Comparison of ENCODE assay signal across 1 cellular context in the genomic region with DNA sequence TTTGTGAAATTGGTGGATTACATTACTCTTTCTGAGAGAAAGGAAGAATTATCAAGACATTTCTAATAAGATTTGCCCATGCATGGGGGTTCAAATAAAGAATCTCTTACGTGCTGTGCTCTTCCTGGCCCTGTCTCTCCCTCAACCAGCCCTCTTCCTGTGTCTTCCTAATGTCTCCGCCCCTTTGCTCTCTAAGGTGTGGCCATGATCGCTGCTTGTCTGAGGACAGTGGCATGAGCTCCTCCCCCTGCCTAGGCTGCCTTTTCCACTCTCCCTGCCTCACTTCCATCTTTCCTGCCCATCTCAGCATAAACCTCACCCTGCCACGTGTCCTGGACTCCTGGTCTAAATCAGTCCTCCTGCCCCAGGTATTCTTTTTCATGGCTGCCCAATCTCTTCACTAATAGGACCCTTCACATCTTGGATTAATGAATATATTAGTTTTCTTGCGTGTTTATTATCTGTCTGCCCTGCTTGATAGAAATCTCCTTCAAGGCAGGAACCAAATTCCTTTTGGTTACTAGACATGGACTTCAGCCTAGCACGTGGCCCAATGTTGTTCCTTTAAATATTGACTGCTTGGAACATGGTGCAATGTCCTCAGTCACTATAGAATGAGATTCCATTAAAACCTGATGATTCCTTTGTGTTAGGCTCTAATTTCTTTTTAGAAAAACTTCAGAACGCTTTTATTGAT.
TF ChIP-seq lines count a peak whose summit lies in the region.

No MANE protein-coding gene starts in this region.

TF ChIP-seq in H1, 55 proteins besides CTCF, POLR2A, EP300 and RAD21:
- TF ChIP-seq, protein P1, sequence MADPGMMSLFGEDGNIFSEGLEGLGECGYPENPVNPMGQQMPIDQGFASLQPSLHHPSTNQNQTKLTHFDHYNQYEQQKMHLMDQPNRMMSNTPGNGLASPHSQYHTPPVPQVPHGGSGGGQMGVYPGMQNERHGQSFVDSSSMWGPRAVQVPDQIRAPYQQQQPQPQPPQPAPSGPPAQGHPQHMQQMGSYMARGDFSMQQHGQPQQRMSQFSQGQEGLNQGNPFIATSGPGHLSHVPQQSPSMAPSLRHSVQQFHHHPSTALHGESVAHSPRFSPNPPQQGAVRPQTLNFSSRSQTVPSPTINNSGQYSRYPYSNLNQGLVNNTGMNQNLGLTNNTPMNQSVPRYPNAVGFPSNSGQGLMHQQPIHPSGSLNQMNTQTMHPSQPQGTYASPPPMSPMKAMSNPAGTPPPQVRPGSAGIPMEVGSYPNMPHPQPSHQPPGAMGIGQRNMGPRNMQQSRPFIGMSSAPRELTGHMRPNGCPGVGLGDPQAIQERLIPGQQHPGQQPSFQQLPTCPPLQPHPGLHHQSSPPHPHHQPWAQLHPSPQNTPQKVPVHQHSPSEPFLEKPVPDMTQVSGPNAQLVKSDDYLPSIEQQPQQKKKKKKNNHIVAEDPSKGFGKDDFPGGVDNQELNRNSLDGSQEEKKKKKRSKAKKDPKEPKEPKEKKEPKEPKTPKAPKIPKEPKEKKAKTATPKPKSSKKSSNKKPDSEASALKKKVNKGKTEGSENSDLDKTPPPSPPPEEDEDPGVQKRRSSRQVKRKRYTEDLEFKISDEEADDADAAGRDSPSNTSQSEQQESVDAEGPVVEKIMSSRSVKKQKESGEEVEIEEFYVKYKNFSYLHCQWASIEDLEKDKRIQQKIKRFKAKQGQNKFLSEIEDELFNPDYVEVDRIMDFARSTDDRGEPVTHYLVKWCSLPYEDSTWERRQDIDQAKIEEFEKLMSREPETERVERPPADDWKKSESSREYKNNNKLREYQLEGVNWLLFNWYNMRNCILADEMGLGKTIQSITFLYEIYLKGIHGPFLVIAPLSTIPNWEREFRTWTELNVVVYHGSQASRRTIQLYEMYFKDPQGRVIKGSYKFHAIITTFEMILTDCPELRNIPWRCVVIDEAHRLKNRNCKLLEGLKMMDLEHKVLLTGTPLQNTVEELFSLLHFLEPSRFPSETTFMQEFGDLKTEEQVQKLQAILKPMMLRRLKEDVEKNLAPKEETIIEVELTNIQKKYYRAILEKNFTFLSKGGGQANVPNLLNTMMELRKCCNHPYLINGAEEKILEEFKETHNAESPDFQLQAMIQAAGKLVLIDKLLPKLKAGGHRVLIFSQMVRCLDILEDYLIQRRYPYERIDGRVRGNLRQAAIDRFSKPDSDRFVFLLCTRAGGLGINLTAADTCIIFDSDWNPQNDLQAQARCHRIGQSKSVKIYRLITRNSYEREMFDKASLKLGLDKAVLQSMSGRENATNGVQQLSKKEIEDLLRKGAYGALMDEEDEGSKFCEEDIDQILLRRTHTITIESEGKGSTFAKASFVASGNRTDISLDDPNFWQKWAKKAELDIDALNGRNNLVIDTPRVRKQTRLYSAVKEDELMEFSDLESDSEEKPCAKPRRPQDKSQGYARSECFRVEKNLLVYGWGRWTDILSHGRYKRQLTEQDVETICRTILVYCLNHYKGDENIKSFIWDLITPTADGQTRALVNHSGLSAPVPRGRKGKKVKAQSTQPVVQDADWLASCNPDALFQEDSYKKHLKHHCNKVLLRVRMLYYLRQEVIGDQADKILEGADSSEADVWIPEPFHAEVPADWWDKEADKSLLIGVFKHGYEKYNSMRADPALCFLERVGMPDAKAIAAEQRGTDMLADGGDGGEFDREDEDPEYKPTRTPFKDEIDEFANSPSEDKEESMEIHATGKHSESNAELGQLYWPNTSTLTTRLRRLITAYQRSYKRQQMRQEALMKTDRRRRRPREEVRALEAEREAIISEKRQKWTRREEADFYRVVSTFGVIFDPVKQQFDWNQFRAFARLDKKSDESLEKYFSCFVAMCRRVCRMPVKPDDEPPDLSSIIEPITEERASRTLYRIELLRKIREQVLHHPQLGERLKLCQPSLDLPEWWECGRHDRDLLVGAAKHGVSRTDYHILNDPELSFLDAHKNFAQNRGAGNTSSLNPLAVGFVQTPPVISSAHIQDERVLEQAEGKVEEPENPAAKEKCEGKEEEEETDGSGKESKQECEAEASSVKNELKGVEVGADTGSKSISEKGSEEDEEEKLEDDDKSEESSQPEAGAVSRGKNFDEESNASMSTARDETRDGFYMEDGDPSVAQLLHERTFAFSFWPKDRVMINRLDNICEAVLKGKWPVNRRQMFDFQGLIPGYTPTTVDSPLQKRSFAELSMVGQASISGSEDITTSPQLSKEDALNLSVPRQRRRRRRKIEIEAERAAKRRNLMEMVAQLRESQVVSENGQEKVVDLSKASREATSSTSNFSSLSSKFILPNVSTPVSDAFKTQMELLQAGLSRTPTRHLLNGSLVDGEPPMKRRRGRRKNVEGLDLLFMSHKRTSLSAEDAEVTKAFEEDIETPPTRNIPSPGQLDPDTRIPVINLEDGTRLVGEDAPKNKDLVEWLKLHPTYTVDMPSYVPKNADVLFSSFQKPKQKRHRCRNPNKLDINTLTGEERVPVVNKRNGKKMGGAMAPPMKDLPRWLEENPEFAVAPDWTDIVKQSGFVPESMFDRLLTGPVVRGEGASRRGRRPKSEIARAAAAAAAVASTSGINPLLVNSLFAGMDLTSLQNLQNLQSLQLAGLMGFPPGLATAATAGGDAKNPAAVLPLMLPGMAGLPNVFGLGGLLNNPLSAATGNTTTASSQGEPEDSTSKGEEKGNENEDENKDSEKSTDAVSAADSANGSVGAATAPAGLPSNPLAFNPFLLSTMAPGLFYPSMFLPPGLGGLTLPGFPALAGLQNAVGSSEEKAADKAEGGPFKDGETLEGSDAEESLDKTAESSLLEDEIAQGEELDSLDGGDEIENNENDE (IDR thresholded peaks at IDR 0.05; ENCODE audit: insufficient replicate concordance, low read length): no peak
- TF ChIP-seq POLR2AphosphoS5 (IDR thresholded peaks at IDR 0.05; ENCODE audit: low read depth, low read length): no peak
- TF ChIP-seq HDAC2 (IDR thresholded peaks at IDR 0.05; ENCODE audit: borderline replicate concordance in 1 of 2, low read depth in 2 of 2, low read length in 2 of 2): no peak
- TF ChIP-seq TCF12 (IDR thresholded peaks at IDR 0.05; ENCODE audit: low read depth, low read length): no peak
- TF ChIP-seq SUZ12 (IDR thresholded peaks at IDR 0.05; ENCODE audit: low read length): no peak
- TF ChIP-seq SIRT6 (IDR thresholded peaks at IDR 0.05; ENCODE audit: low read length): no peak
- TF ChIP-seq MAX (IDR thresholded peaks at IDR 0.05): no peak
- no peak for TF ChIP-seq PHF8 (conservative IDR thresholded peaks at IDR 0.05; ENCODE audit: low read depth, low read length)
- TF ChIP-seq SP2 (IDR thresholded peaks at IDR 0.05; ENCODE audit: low read length): no peak
- no peak for TF ChIP-seq ZNF274 (IDR thresholded peaks at IDR 0.05; ENCODE audit: borderline replicate concordance, extremely low read depth, low read length)
- no peak for TF ChIP-seq TAF7 (optimal IDR thresholded peaks at IDR 0.05; ENCODE audit: borderline replicate concordance, low read depth, low read length)
- TF ChIP-seq FOSL1 (IDR thresholded peaks at IDR 0.05; ENCODE audit: insufficient read depth, low read depth, low read length): no peak
- TF ChIP-seq CHD2 (IDR thresholded peaks at IDR 0.05; ENCODE audit: low read length): no peak
